ENCODE assay signal across 8 cellular contexts in genomic region chr18:62505669-62506494, GRCh38. TPM values are rescaled to one million over a fixed set of nuclear protein-coding genes. Genes with fewer than 3 reads are reported as not detected.
DNase-seq lines count a peak whose midpoint lies in the region; ATAC-seq, FAIRE-seq and TF ChIP-seq lines count a peak whose summit lies in the region.

No MANE protein-coding gene starts in this region.

- ATAC-seq in GM18907 (IDR thresholded peaks at IDR 0.05; ENCODE audit: unreplicated experiment), result peak; percentile 90
- ATAC-seq in HG02973 (IDR thresholded peaks at IDR 0.05; ENCODE audit: unreplicated experiment), result peak; percentile 76
- ATAC-seq in Panc1, result peak; percentile 66

- peak overlapping the region; percentile 87 for H3K9ac ChIP-seq in mucosa of stomach (ENCODE audit: low read length)

- H3K27me3 ChIP-seq in Panc1 (ENCODE audit: control insufficient read depth, insufficient read depth, low read length) (no peaks in the 10 kb centered on the region), bronchial epithelial cell (ENCODE audit: control insufficient read depth, insufficient read depth, low read length) (no peaks in the 10 kb centered on the region), mucosa of stomach (ENCODE audit: control insufficient read depth, insufficient read depth, low read length) (no peaks in the 10 kb centered on the region)

- TF ChIP-seq CTCF in Panc1 (IDR thresholded peaks at IDR 0.05) (no peak), bronchial epithelial cell (IDR thresholded peaks at IDR 0.05; ENCODE audit: insufficient read depth, low read length, severe bottlenecking) (no peak)

- H3K27ac ChIP-seq in Panc1 (ENCODE audit: low read length), result peak overlapping the region; percentile 89

- H3K9me3 ChIP-seq in Panc1 (ENCODE audit: control insufficient read depth, insufficient read depth, low read depth, low read length), result no peaks in the 10 kb centered on the region
- no peaks in the 10 kb centered on the region for H3K9me3 ChIP-seq in mucosa of stomach (ENCODE audit: control insufficient read depth, low read length)

- H3K4me3 ChIP-seq in Panc1 (ENCODE audit: low read depth in 2 of 2, low read length in 2 of 2) (peak overlapping the region; percentile 40 to 71), bronchial epithelial cell (ENCODE audit: low read depth, low read length) (peak overlapping the region; percentile 26), mucosa of stomach (ENCODE audit: low read length) (peak overlapping the region; percentile 39)

- in situ Hi-C loops in Panc1 (cut with HindIII; ENCODE audit: low pct_unique_long_range_greater_than_20kb, low sequenced_read_pairs), result no loop called here

- intact Hi-C loops in Panc1 (cut with micrococcal nuclease; ENCODE audit: unreplicated experiment), result no loop called here

- POLR2A ChIA-PET in Panc1 (lab: Charles Lee), result no interaction called here

- DNase-seq in Panc1 (ENCODE audit: low read depth, low spot score) (no peak), bronchial epithelial cell (ENCODE audit: low read depth) (peak; percentile 29), Ammon's horn (ENCODE audit: low spot score) (no peak), NCI-H1105 (lab: John Stamatoyannopoulos, UW) (no peak), activated gamma-delta T cell (lab: John Stamatoyannopoulos, UW) (no peak)

- H3K4me1 ChIP-seq in Panc1 (ENCODE audit: control insufficient read depth, insufficient read depth, low read length) (peaks cover 7% of the 10 kb centered on the region; the same call in 1 of the 2 replicates), mucosa of stomach (ENCODE audit: control insufficient read depth, insufficient read depth, low read length) (peaks cover 6% of the 10 kb centered on the region)

- no peak for FAIRE-seq in bronchial epithelial cell (lab: Jason Lieb, UNC)

- H3K36me3 ChIP-seq in Panc1 (ENCODE audit: control insufficient read depth, insufficient read depth, low read length) (no peaks in the 10 kb centered on the region), bronchial epithelial cell (ENCODE audit: control insufficient read depth, insufficient read depth, low read length) (no peaks in the 10 kb centered on the region), mucosa of stomach (ENCODE audit: control insufficient read depth, insufficient read depth, low read length) (no peaks in the 10 kb centered on the region)

- CTCF ChIA-PET in Panc1 (lab: Charles Lee), result no interaction called here

- no TSS peak for BruUV-seq in Panc1 (replicated peaks; lab: Mats Ljungman, UMichigan)

RNA-seq across cellular contexts. Expression of gene ZCCHC2, which starts 16.9 kb away (rescaled TPM):
- total RNA-seq in Panc1 (2021; ENCODE audit: unreplicated experiment), result 18.2 TPM
- polyA plus RNA-seq in Panc1 (2012; ENCODE audit: insufficient read length), result 10.8 TPM
- total RNA-seq in bronchial epithelial cell, result 8.7 and 9.7 TPM in 2 replicates
